Comparison of ENCODE assay signal across 8 cellular contexts in genomic region chr3:149752788-149753136, GRCh38. TPM values are rescaled to one million over a fixed set of nuclear protein-coding genes. Genes with fewer than 3 reads are reported as not detected.
A peak's percentile ranks its signal among the peaks of the same experiment; 100 is the strongest.
DNase-seq lines count a peak whose midpoint lies in the region; ATAC-seq, FAIRE-seq and TF ChIP-seq lines count a peak whose summit lies in the region.

No MANE protein-coding gene starts in this region.

- intact Hi-C loops in activated naive CD4-positive, alpha-beta T cell treated with anti-CD3 and anti-CD28 coated beads for 36 hours (cut with micrococcal nuclease): loop anchor here (1.0 to 10.0 kb wide), 9 partner anchors 50 to 758 kb away; partner anchors contain the start of genes GYG1, HPS3, PFN2 and RNF13
- intact Hi-C loops in activated T-helper 2 cell treated with anti-CD3 and anti-CD28 coated beads, Interferon-gamma antibody, Interleukin-2, Interleukin-4, amounts not matched to agents 10 μg/mL and 5 μg/mL and 100 μg/mL, durations not matched to agents 14 hours and 24 hours and 36 hours (cut with micrococcal nuclease): loop anchor here (1.0 to 2.0 kb wide), 4 partner anchors 60 to 794 kb away; partner anchors contain the start of genes EIF2A, RNF13, SERP1 and WWTR1
- intact Hi-C loops in kidney (cut with DNase I): no loop called here

- H3K9me3 ChIP-seq in kidney (ENCODE audit: control insufficient read depth in 1 of 2, low read length in 2 of 2): no peaks in the 10 kb centered on the region

- H3K27ac Mint-ChIP-seq in activated naive CD4-positive, alpha-beta T cell treated with anti-CD3 and anti-CD28 coated beads for 36 hours: peak overlapping the region; percentile 87
- H3K27ac Mint-ChIP-seq in activated T-helper 2 cell treated with anti-CD3 and anti-CD28 coated beads, Interferon-gamma antibody, Interleukin-2, Interleukin-4, amounts not matched to agents 10 μg/mL and 5 μg/mL and 100 μg/mL, durations not matched to agents 14 hours and 24 hours and 36 hours: peak overlapping the region; percentile 87
- H3K27ac Mint-ChIP-seq in type B pancreatic cell: peak overlapping the region; percentile 91

- no peaks in the 10 kb centered on the region for H3K9me3 Mint-ChIP-seq in activated naive CD4-positive, alpha-beta T cell treated with anti-CD3 and anti-CD28 coated beads for 36 hours
- H3K9me3 Mint-ChIP-seq in activated T-helper 2 cell treated with anti-CD3 and anti-CD28 coated beads, Interferon-gamma antibody, Interleukin-2, Interleukin-4, amounts not matched to agents 10 μg/mL and 5 μg/mL and 100 μg/mL, durations not matched to agents 14 hours and 24 hours and 36 hours: no peaks in the 10 kb centered on the region
- no peaks in the 10 kb centered on the region for H3K9me3 Mint-ChIP-seq in type B pancreatic cell

- H3K4me3 ChIP-seq in kidney (ENCODE audit: low read length in 2 of 2): peak overlapping the region; percentile 88 to 92

- H3K4me1 Mint-ChIP-seq in activated naive CD4-positive, alpha-beta T cell treated with anti-CD3 and anti-CD28 coated beads for 36 hours (ENCODE audit: low read depth): peaks cover 26% of the 10 kb centered on the region
- peaks cover 15% of the 10 kb centered on the region for H3K4me1 Mint-ChIP-seq in activated T-helper 2 cell treated with anti-CD3 and anti-CD28 coated beads, Interferon-gamma antibody, Interleukin-2, Interleukin-4, amounts not matched to agents 10 μg/mL and 5 μg/mL and 100 μg/mL, durations not matched to agents 14 hours and 24 hours and 36 hours (ENCODE audit: low read depth)
- peaks cover 6% of the 10 kb centered on the region for H3K4me1 Mint-ChIP-seq in type B pancreatic cell (ENCODE audit: unreplicated experiment)

- peak overlapping the region in 1 of 2 donors; percentile 74 for H3K27ac ChIP-seq in kidney (ENCODE audit: low read depth in 2 of 2, low read length in 2 of 2)

- CTCF ChIA-PET in activated naive CD4-positive, alpha-beta T cell treated with anti-CD3 and anti-CD28 coated beads for 36 hours (lab: Charles Lee): interaction anchor here (0.7 to 2.7 kb wide), 8 partner anchors 10 to 241 kb away, joined by 3 to 10 read pairs (median 4); no protein-coding TSS in a partner anchor

- H3K36me3 Mint-ChIP-seq in activated naive CD4-positive, alpha-beta T cell treated with anti-CD3 and anti-CD28 coated beads for 36 hours (ENCODE audit: low read depth): peaks cover 9% of the 10 kb centered on the region
- peaks cover 24% of the 10 kb centered on the region for H3K36me3 Mint-ChIP-seq in activated T-helper 2 cell treated with anti-CD3 and anti-CD28 coated beads, Interferon-gamma antibody, Interleukin-2, Interleukin-4, amounts not matched to agents 10 μg/mL and 5 μg/mL and 100 μg/mL, durations not matched to agents 14 hours and 24 hours and 36 hours (ENCODE audit: low read depth)
- H3K36me3 Mint-ChIP-seq in type B pancreatic cell: peaks cover 9% of the 10 kb centered on the region

- H3K27me3 Mint-ChIP-seq in activated naive CD4-positive, alpha-beta T cell treated with anti-CD3 and anti-CD28 coated beads for 36 hours (ENCODE audit: low read depth): no peaks in the 10 kb centered on the region
- H3K27me3 Mint-ChIP-seq in activated T-helper 2 cell treated with anti-CD3 and anti-CD28 coated beads, Interferon-gamma antibody, Interleukin-2, Interleukin-4, amounts not matched to agents 10 μg/mL and 5 μg/mL and 100 μg/mL, durations not matched to agents 14 hours and 24 hours and 36 hours (ENCODE audit: low read depth): peaks cover 13% of the 10 kb centered on the region
- peaks cover 9% of the 10 kb centered on the region for H3K27me3 Mint-ChIP-seq in type B pancreatic cell

- TF ChIP-seq CTCF in kidney (IDR thresholded peaks at IDR 0.05; ENCODE audit: borderline replicate concordance, extremely low read depth, insufficient read depth): no peak
- peak; percentile 26 for TF ChIP-seq CTCF in type B pancreatic cell (conservative IDR thresholded peaks at IDR 0.05)

- peak overlapping the region; percentile 78 to 87 for H3K9ac ChIP-seq in kidney (ENCODE audit: low read length in 2 of 2)

- FAIRE-seq in kidney (lab: Jason Lieb, UNC): no peak

- ATAC-seq in GM18873 (IDR thresholded peaks at IDR 0.05; ENCODE audit: low FRiP score, unreplicated experiment): no peak
- no peak for ATAC-seq in HG03095 (IDR thresholded peaks at IDR 0.05; ENCODE audit: unreplicated experiment)

- peaks cover 0 to 2% of the 10 kb centered on the region in 2 donors for H3K36me3 ChIP-seq in kidney (ENCODE audit: control insufficient read depth in 1 of 2, insufficient read depth in 2 of 2, low read length in 2 of 2)

- peaks cover 0 to 7% of the 10 kb centered on the region in 2 donors for H3K4me1 ChIP-seq in kidney (ENCODE audit: control insufficient read depth in 1 of 2, insufficient read depth in 1 of 2, low read depth in 1 of 2, low read length in 2 of 2)

- peak overlapping the region; percentile 96 for H3K4me3 Mint-ChIP-seq in activated naive CD4-positive, alpha-beta T cell treated with anti-CD3 and anti-CD28 coated beads for 36 hours
- peak overlapping the region; percentile 97 for H3K4me3 Mint-ChIP-seq in activated T-helper 2 cell treated with anti-CD3 and anti-CD28 coated beads, Interferon-gamma antibody, Interleukin-2, Interleukin-4, amounts not matched to agents 10 μg/mL and 5 μg/mL and 100 μg/mL, durations not matched to agents 14 hours and 24 hours and 36 hours (ENCODE audit: low read depth)
- peak overlapping the region; percentile 97 for H3K4me3 Mint-ChIP-seq in type B pancreatic cell

- no peak for DNase-seq in activated naive CD4-positive, alpha-beta T cell treated with anti-CD3 and anti-CD28 coated beads for 36 hours
- no peak for DNase-seq in activated naive CD4-positive, alpha-beta T cell treated with Interleukin-2 at 50 U/mL for 16 hours
- no peak for DNase-seq in activated T-helper 2 cell treated with anti-CD3 and anti-CD28 coated beads, Interferon-gamma antibody, Interleukin-2, Interleukin-4, amounts not matched to agents 10 μg/mL and 5 μg/mL and 100 μg/mL, durations not matched to agents 14 hours and 24 hours and 36 hours (ENCODE audit: low spot score)
- DNase-seq in kidney (no peak), type B pancreatic cell (ENCODE audit: extremely low spot score, unreplicated experiment) (no peak), retina (no peak)

RNA-seq across cellular contexts. Expression of gene COMMD2, which starts 0.5 kb away (rescaled TPM):
- 10 to 100 TPM; 27.3 to 28.0 TPM for total RNA-seq in activated naive CD4-positive, alpha-beta T cell treated with anti-CD3 and anti-CD28 coated beads for 36 hours
- 40.3 and 43.3 TPM in 2 replicates for total RNA-seq in activated T-helper 2 cell treated with anti-CD3 and anti-CD28 coated beads, Interferon-gamma antibody, Interleukin-2, Interleukin-4, amounts not matched to agents 10 μg/mL and 5 μg/mL and 100 μg/mL, durations not matched to agents 14 hours and 24 hours and 36 hours
- total RNA-seq in kidney: 43.4 TPM
- polyA plus RNA-seq in kidney (ENCODE audit: insufficient read depth, low read depth, low replicate concordance): 17.9 TPM
- 53.2 and 55.7 TPM in 2 replicates for total RNA-seq in type B pancreatic cell (ENCODE audit: low replicate concordance)

RNA-seq across cellular contexts. Expression of gene ANKUB1, which starts 39.6 kb away (rescaled TPM):
- total RNA-seq in activated naive CD4-positive, alpha-beta T cell treated with anti-CD3 and anti-CD28 coated beads for 36 hours: not detected
- total RNA-seq in activated T-helper 2 cell treated with anti-CD3 and anti-CD28 coated beads, Interferon-gamma antibody, Interleukin-2, Interleukin-4, amounts not matched to agents 10 μg/mL and 5 μg/mL and 100 μg/mL, durations not matched to agents 14 hours and 24 hours and 36 hours: not detected in 2 replicates
- total RNA-seq in kidney (not detected), type B pancreatic cell (ENCODE audit: low replicate concordance) (0.82 TPM in 1 of 2 replicates, not detected in the other)
- polyA plus RNA-seq in kidney (ENCODE audit: insufficient read depth, low read depth, low replicate concordance): not detected
